ENCODE assay signal across 14 cellular contexts in the genomic region with DNA sequence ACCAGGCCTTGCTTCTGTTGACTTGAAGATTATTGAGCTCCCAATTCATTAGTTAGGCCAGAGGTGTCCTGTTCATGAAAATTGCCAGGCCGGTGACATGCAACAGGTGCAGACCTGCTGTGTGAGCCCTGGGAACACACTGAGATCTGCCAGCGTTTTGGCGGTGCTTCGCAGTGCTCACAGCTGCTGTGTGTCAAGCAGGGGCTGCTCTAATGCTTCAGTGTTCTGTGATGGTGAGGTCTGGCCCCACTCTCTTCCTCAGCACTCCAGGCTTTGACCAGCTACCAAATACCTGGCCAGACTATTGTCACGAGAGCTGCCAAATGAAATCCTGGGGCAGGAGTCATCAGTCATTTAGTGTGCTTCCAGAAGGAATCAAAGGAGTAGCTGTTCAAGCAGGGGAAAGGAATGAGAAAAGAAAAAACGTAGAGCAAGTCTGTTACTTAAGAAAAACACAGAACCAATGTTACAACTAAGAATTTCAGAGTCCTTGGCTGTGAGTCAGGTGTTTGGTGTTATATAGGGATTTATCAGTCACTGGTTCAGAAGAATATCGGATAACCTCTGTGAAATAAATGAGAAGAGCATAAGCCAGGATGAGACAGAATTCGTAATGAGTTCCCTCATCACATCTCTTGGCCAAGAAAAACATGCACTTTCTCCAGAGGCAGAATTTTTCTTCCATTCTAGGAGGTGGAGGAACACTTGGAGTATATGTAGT.
A peak's percentile ranks its signal among the peaks of the same experiment; 100 is the strongest.
DNase-seq lines count a peak whose midpoint lies in the region; ATAC-seq, FAIRE-seq and TF ChIP-seq lines count a peak whose summit lies in the region.
"Had no signal": no experiment of that assay in that cellular context is flagged by ENCODE, and none has a peak within 500 bp of the region (broad histone marks: within the 10 kb centered on the region; RNA-seq: fewer than 3 reads in every experiment).

No MANE protein-coding gene starts in this region.

- peak overlapping the region; percentile 38 for H3K4me3 ChIP-seq in AG04449 (ENCODE audit: low read depth, low read length)
- H3K4me3 ChIP-seq in endodermal cell (ENCODE audit: low read length) = no peak overlapping the region
- H3K4me3 ChIP-seq in muscle layer of duodenum (ENCODE audit: low read depth in 1 of 2, low read length in 2 of 2) = no peak overlapping the region
- H3K4me3 ChIP-seq: A549 had no signal

- H3K4me1 Mint-ChIP-seq in endodermal cell = peaks cover 9% of the 10 kb centered on the region

- H3K9ac ChIP-seq in endodermal cell (ENCODE audit: extremely low read depth, low read length, poor library complexity, severe bottlenecking) = no peak overlapping the region

- H3K27me3 ChIP-seq in endodermal cell (ENCODE audit: control insufficient read depth, insufficient read depth, low read length, poor library complexity, severe bottlenecking) = no peaks in the 10 kb centered on the region
- no peaks in the 10 kb centered on the region for H3K27me3 ChIP-seq in muscle layer of duodenum (ENCODE audit: low read depth, low read length)

- no peak for FAIRE-seq in GM12891 (lab: Jason Lieb, UNC)
- FAIRE-seq: A549, keratinocyte had no signal

- no peak for TF ChIP-seq CTCF in AG04449 (IDR thresholded peaks at IDR 0.05; ENCODE audit: insufficient read depth, low read length, missing control alignments)
- TF ChIP-seq CTCF in endodermal cell (conservative IDR thresholded peaks at IDR 0.05) = no peak

- H3K27me3 Mint-ChIP-seq in endodermal cell (ENCODE audit: insufficient read depth) = no peaks in the 10 kb centered on the region

- H3K9me3 ChIP-seq in endodermal cell (ENCODE audit: control insufficient read depth, low read length) (no peaks in the 10 kb centered on the region), muscle layer of duodenum (ENCODE audit: control insufficient read depth in 1 of 2, low read length in 2 of 2) (no peaks in the 10 kb centered on the region)
- H3K9me3 ChIP-seq: A549 had no signal

- H3K27ac ChIP-seq in endodermal cell (ENCODE audit: low read depth, low read length) = no peak overlapping the region
- H3K27ac ChIP-seq in muscle layer of duodenum (ENCODE audit: low read length) = peak overlapping the region; percentile 52
- H3K27ac ChIP-seq: A549 had no signal

- peak overlapping the region; percentile 9 for H3K27ac Mint-ChIP-seq in endodermal cell

- DNase-seq in AG04449 (ENCODE audit: low read depth, low spot score) (peak; percentile 78), NAMALWA (ENCODE audit: low spot score) (peak; percentile 45), endodermal cell (peak; percentile 53), SW 1271 (lab: John Stamatoyannopoulos, UW) (no peak), GM12891 (ENCODE audit: insufficient read length, low spot score) (no peak)
- DNase-seq: activated T-cell treated with anti-CD3 and anti-CD28 coated beads for 4 hours; NCI-H82; retina; stimulated activated CD8-positive, alpha-beta memory T cell treated with anti-CD3 and anti-CD28 coated beads, Interleukin-4, amount 100 ng/mL, for 48 hours had no signal

- H3K36me3 ChIP-seq in endodermal cell (ENCODE audit: control insufficient read depth, insufficient read depth, low read length) = peaks cover 17% of the 10 kb centered on the region
- peaks cover 0 to under 1% of the 10 kb centered on the region in 2 donors for H3K36me3 ChIP-seq in muscle layer of duodenum (ENCODE audit: control insufficient read depth in 1 of 2, insufficient read depth in 2 of 2, low read length in 2 of 2)

- POLR2A ChIA-PET in AG04449 (lab: Yijun Ruan, JAX) = interaction anchor here (0.7 to 2.4 kb wide), 2 partner anchors 31 to 84 kb away, joined by 5 to 16 read pairs; no protein-coding TSS in a partner anchor

- TF ChIP-seq POLR2A in GM12891 (IDR thresholded peaks at IDR 0.05; ENCODE audit: low read depth, low read length) = no peak

- no peaks in the 10 kb centered on the region for H3K4me1 ChIP-seq in endodermal cell (ENCODE audit: control insufficient read depth, insufficient read depth, low read length)
- H3K4me1 ChIP-seq in muscle layer of duodenum (ENCODE audit: control insufficient read depth in 1 of 2, insufficient read depth in 2 of 2, low read length in 2 of 2) = no peaks in the 10 kb centered on the region
- H3K4me1 ChIP-seq: A549 had no signal

- H3K36me3 Mint-ChIP-seq in endodermal cell (ENCODE audit: low read depth) = peaks cover 46% of the 10 kb centered on the region

- peaks cover 3% of the 10 kb centered on the region for H3K9me3 Mint-ChIP-seq in endodermal cell

- ATAC-seq in HG02938 (IDR thresholded peaks at IDR 0.05; ENCODE audit: unreplicated experiment) (no peak), GM19452 (IDR thresholded peaks at IDR 0.05; ENCODE audit: unreplicated experiment) (no peak)
- ATAC-seq: A549 had no signal

- no peak overlapping the region for H3K4me3 Mint-ChIP-seq in endodermal cell

- 87 to 88% methylated on average over 7 to 8 of the region's 8 CpGs for WGBS in endodermal cell (ENCODE audit: insufficient coverage in 1 of 2, insufficient read length in 1 of 2), 2 experiments

- CTCF ChIA-PET in AG04449 (lab: Yijun Ruan, JAX) = interaction anchor here (0.8 to 1.6 kb wide), 3 partner anchors 10 to 139 kb away, joined by 3 to 6 read pairs (median 5); no protein-coding TSS in a partner anchor

TF ChIP-seq in GM12891, 5 proteins besides CTCF, POLR2A, EP300 and RAD21:
- TF ChIP-seq POU2F2 (IDR thresholded peaks at IDR 0.05; ENCODE audit: low read depth, low read length) (no peak), SPI1 (IDR thresholded peaks at IDR 0.05; ENCODE audit: low read depth, low read length) (no peak), PAX5 (IDR thresholded peaks at IDR 0.05; ENCODE audit: insufficient read depth, low read length, severe bottlenecking) (no peak), POLR2AphosphoS5 (IDR thresholded peaks at IDR 0.05; ENCODE audit: low read depth, low read length) (no peak), TAF1 (IDR thresholded peaks at IDR 0.05; ENCODE audit: low read depth, low read length) (no peak)
TF ChIP-seq in GM12891: peak in this region for 0.

Comparison
In these comparisons a context has a peak if more than half of its experiments do, and no peak if none do; other contexts are left out.
1. DNase-seq: peak in AG04449 (single experiment), NAMALWA (single experiment) and endodermal cell (single experiment); none in SW 1271 (0 of 2) and GM12891 (single experiment).